9 cellular contexts compared by ENCODE assay signal in genomic region chr5:131393498-131393968, GRCh38.
DNase-seq lines count a peak whose midpoint lies in the region; ATAC-seq, FAIRE-seq and TF ChIP-seq lines count a peak whose summit lies in the region.
"Had no signal": no experiment of that assay in that cellular context is flagged by ENCODE, and none has a peak within 500 bp of the region (broad histone marks: within the 10 kb centered on the region; RNA-seq: fewer than 3 reads in every experiment).

No MANE protein-coding gene starts in this region.

- DNase-seq in CD4-positive, alpha-beta T cell: no peak
- DNase-seq in activated CD8-positive, alpha-beta T cell treated with anti-CD3 and anti-CD28 coated beads for 36 hours: no peak
- DNase-seq in fibroblast of pulmonary artery (ENCODE audit: low read depth) (peak; percentile 52), nephron progenitor cell (no peak), D721Med (ENCODE audit: insufficient read length, low spot score) (no peak), NOMO-1 treated with dmso at 0.1 percent for 144 hours (lab: John Stamatoyannopoulos, UW; ENCODE audit: unreplicated experiment) (no peak)

- peaks cover 96% of the 10 kb centered on the region for H3K4me1 Mint-ChIP-seq in CD4-positive, alpha-beta T cell (ENCODE audit: low read depth)
- H3K4me1 Mint-ChIP-seq in activated CD8-positive, alpha-beta T cell treated with anti-CD3 and anti-CD28 coated beads for 36 hours (ENCODE audit: low read depth): peaks cover 83% of the 10 kb centered on the region
- H3K4me1 Mint-ChIP-seq in nephron progenitor cell: peaks cover 56% of the 10 kb centered on the region

- TF ChIP-seq CTCF in CD4-positive, alpha-beta T cell (IDR thresholded peaks at IDR 0.05): no peak
- TF ChIP-seq CTCF in activated CD8-positive, alpha-beta T cell treated with anti-CD3 and anti-CD28 coated beads for 36 hours (IDR thresholded peaks at IDR 0.05): no peak
- TF ChIP-seq CTCF in fibroblast of pulmonary artery (IDR thresholded peaks at IDR 0.05; ENCODE audit: low read length, missing control alignments) (no peak), nephron progenitor cell (IDR thresholded peaks at IDR 0.05) (no peak), D721Med (IDR thresholded peaks at IDR 0.05; ENCODE audit: insufficient read depth, missing control alignments) (no peak)

- H3K27ac ChIP-seq in CD4-positive, alpha-beta T cell (ENCODE audit: low read depth, low read length): peak overlapping the region; percentile 85

- H3K27me3 Mint-ChIP-seq in CD4-positive, alpha-beta T cell: no peaks in the 10 kb centered on the region
- H3K27me3 Mint-ChIP-seq in activated CD8-positive, alpha-beta T cell treated with anti-CD3 and anti-CD28 coated beads for 36 hours: no peaks in the 10 kb centered on the region
- peaks cover 2% of the 10 kb centered on the region for H3K27me3 Mint-ChIP-seq in nephron progenitor cell (ENCODE audit: low read depth, poor library complexity)

- intact Hi-C loops in CD4-positive, alpha-beta T cell (cut with DNase I, micrococcal nuclease): loop anchor here in 1 of 2 experiments (1.0 kb wide), 1 partner anchor 11 kb away; no protein-coding TSS in a partner anchor
- intact Hi-C loops in activated CD8-positive, alpha-beta T cell treated with anti-CD3 and anti-CD28 coated beads for 36 hours (cut with micrococcal nuclease): no loop called here

- peak overlapping the region; percentile 97 for H3K27ac Mint-ChIP-seq in CD4-positive, alpha-beta T cell
- peak overlapping the region; percentile 88 for H3K27ac Mint-ChIP-seq in activated CD8-positive, alpha-beta T cell treated with anti-CD3 and anti-CD28 coated beads for 36 hours
- peak overlapping the region; percentile 84 for H3K27ac Mint-ChIP-seq in nephron progenitor cell

- peaks cover 95% of the 10 kb centered on the region for H3K36me3 Mint-ChIP-seq in CD4-positive, alpha-beta T cell (ENCODE audit: low read depth)
- H3K36me3 Mint-ChIP-seq in activated CD8-positive, alpha-beta T cell treated with anti-CD3 and anti-CD28 coated beads for 36 hours (ENCODE audit: low read depth): peaks cover 80% of the 10 kb centered on the region
- peaks cover 82% of the 10 kb centered on the region for H3K36me3 Mint-ChIP-seq in nephron progenitor cell (ENCODE audit: low read depth)

- no peak for FAIRE-seq in D721Med (lab: Jason Lieb, UNC)

- CTCF ChIA-PET in CD4-positive, alpha-beta T cell (lab: Charles Lee): interaction anchor here (0.8 to 2.1 kb wide), 2 partner anchors 12 to 72 kb away, joined by 3 to 10 read pairs; no protein-coding TSS in a partner anchor
- CTCF ChIA-PET in activated CD8-positive, alpha-beta T cell treated with anti-CD3 and anti-CD28 coated beads for 36 hours (lab: Charles Lee): interaction anchor here (5.6 kb wide), 1 partner anchor 10 kb away, joined by 38 read pairs; no protein-coding TSS in a partner anchor

- H3K9me3 Mint-ChIP-seq in CD4-positive, alpha-beta T cell: no peaks in the 10 kb centered on the region
- H3K9me3 Mint-ChIP-seq in activated CD8-positive, alpha-beta T cell treated with anti-CD3 and anti-CD28 coated beads for 36 hours: no peaks in the 10 kb centered on the region
- H3K9me3 Mint-ChIP-seq in nephron progenitor cell: no peaks in the 10 kb centered on the region

- H3K9me3 ChIP-seq in CD4-positive, alpha-beta T cell (ENCODE audit: control insufficient read depth, low read length): no peaks in the 10 kb centered on the region

- peak overlapping the region; percentile 55 for H3K4me3 Mint-ChIP-seq in CD4-positive, alpha-beta T cell
- peak overlapping the region; percentile 66 for H3K4me3 Mint-ChIP-seq in activated CD8-positive, alpha-beta T cell treated with anti-CD3 and anti-CD28 coated beads for 36 hours
- peak overlapping the region; percentile 23 for H3K4me3 Mint-ChIP-seq in nephron progenitor cell

- POLR2A ChIA-PET in CD4-positive, alpha-beta T cell (lab: Charles Lee): interaction anchor here (0.9 to 4.1 kb wide), 10 partner anchors 10 to 230 kb away, joined by 3 to 44 read pairs (median 6); partner anchors contain the start of gene CDC42SE2
- POLR2A ChIA-PET in activated CD8-positive, alpha-beta T cell treated with anti-CD3 and anti-CD28 coated beads for 36 hours (lab: Charles Lee): interaction anchor here (0.7 to 2.6 kb wide), 6 partner anchors 11 to 228 kb away, joined by 3 to 8 read pairs (median 3); no protein-coding TSS in a partner anchor

- no peaks in the 10 kb centered on the region for H3K27me3 ChIP-seq in CD4-positive, alpha-beta T cell (ENCODE audit: control insufficient read depth, insufficient read depth, low read length)

- no peak overlapping the region for H3K4me3 ChIP-seq in fibroblast of pulmonary artery (replicated peaks; ENCODE audit: low read depth, low read length)
- H3K4me3 ChIP-seq: lung had no signal

- no peak for ATAC-seq in CD4-positive, alpha-beta T cell (ENCODE audit: poor library complexity)
- ATAC-seq in activated CD8-positive, alpha-beta T cell treated with anti-CD3 and anti-CD28 coated beads for 36 hours: no peak
- ATAC-seq in GM19455 (IDR thresholded peaks at IDR 0.05; ENCODE audit: unreplicated experiment) (no peak), HG03108 (IDR thresholded peaks at IDR 0.05; ENCODE audit: unreplicated experiment) (no peak)
